Comparison of ENCODE assay signal across 8 cellular contexts in the genomic region with DNA sequence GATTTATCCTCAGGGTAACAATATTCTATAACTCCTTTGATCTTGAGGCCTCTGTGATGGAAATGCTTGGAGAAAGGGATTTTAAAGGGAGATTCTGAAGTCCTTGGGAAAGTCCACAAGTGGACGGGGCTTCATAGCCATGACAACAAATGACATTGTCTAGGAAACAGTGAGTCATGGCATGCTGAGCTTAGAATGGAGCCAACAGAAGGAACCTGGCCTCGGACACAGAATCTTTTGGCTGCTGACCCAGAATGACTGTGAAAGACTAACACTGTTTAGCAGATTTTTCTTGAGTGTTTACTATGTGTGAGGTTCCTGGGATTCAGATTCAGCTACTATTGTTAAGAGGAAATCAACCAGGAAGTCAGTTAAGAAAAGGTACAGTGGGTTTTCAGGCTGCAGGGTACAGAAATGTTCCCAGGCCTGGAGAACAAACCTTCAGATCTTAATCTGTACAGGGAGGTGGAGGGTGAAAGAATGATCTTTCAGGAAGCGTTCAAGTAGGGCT. TPM values are rescaled to one million over a fixed set of nuclear protein-coding genes. Genes with fewer than 3 reads are reported as not detected.
A peak's percentile ranks its signal among the peaks of the same experiment; 100 is the strongest.
DNase-seq lines count a peak whose midpoint lies in the region; ATAC-seq and TF ChIP-seq lines count a peak whose summit lies in the region.

No MANE protein-coding gene starts in this region.

- peaks cover 48% of the 10 kb centered on the region for H3F3A ChIP-seq in GM23248 (ENCODE audit: insufficient read depth)

- in situ Hi-C loops in GM23248 (cut with MboI) = no loop called here

- no peak for TF ChIP-seq CTCF in A673 (conservative IDR thresholded peaks at IDR 0.05; ENCODE audit: low read depth, low read length)

- H3K4me1 ChIP-seq in GM23248 (ENCODE audit: insufficient read depth) (peaks cover 50% of the 10 kb centered on the region), A673 (ENCODE audit: insufficient read depth, low read length, poor library complexity, severe bottlenecking) (no peaks in the 10 kb centered on the region)

- intact Hi-C loops in A673 (cut with micrococcal nuclease; ENCODE audit: unreplicated experiment) = no loop called here

- POLR2A ChIA-PET in activated CD4-positive, alpha-beta T cell treated with anti-CD3 and anti-CD28 coated beads, Interleukin-2, amount 10 ng/mL, durations not matched to agents 7 days and 5 days (lab: Charles Lee) = no interaction called here
- POLR2A ChIA-PET in A673 (lab: Charles Lee; ENCODE audit: low non-redundant PET) = no interaction called here

- no peaks in the 10 kb centered on the region for H3K36me3 Mint-ChIP-seq in activated CD4-positive, alpha-beta T cell treated with anti-CD3 and anti-CD28 coated beads, Interleukin-2, amount 10 ng/mL, durations not matched to agents 7 days and 5 days (ENCODE audit: low read depth)

- BruUV-seq in A673 (replicated peaks; lab: Mats Ljungman, UMichigan) = no TSS peak

- whole genome bisulfite sequencing in GM23248 (ENCODE audit: low coverage in 1 of 2, low lambda C conversion rate in 2 of 2, missing lambda C conversion rate in 2 of 2), 2 experiments = 24 to 26% methylated on average over 3 of the region's 3 CpGs

- H3K9ac ChIP-seq in GM23248 = peak overlapping the region; percentile 74

- H2AFZ ChIP-seq in GM23248 = peak overlapping the region; percentile 2; the same call in 1 of the 2 replicates

- no peak overlapping the region for H3K4me3 Mint-ChIP-seq in activated CD4-positive, alpha-beta T cell treated with anti-CD3 and anti-CD28 coated beads, Interleukin-2, amount 10 ng/mL, durations not matched to agents 7 days and 5 days

- H3K9me3 Mint-ChIP-seq in activated CD4-positive, alpha-beta T cell treated with anti-CD3 and anti-CD28 coated beads, Interleukin-2, amount 10 ng/mL, durations not matched to agents 7 days and 5 days = peaks cover under 1% of the 10 kb centered on the region

- H4K20me1 ChIP-seq in GM23248 (ENCODE audit: insufficient read depth) = no peaks in the 10 kb centered on the region

- no peaks in the 10 kb centered on the region for H3K9me3 ChIP-seq in GM23248 (ENCODE audit: low read depth)
- no peaks in the 10 kb centered on the region for H3K9me3 ChIP-seq in A673 (ENCODE audit: low read depth, low read length, poor library complexity, severe bottlenecking)

- H3K27ac ChIP-seq in GM23248 (peak overlapping the region; percentile 95), angular gyrus (ENCODE audit: low read depth, low read length) (peak overlapping the region; percentile 56), A673 (ENCODE audit: low read depth, low read length, poor library complexity, severe bottlenecking) (no peak overlapping the region)

- no peaks in the 10 kb centered on the region for H3K9me2 ChIP-seq in GM23248 (ENCODE audit: insufficient read depth)

- H3K36me3 ChIP-seq in GM23248 (ENCODE audit: low read depth) (no peaks in the 10 kb centered on the region), A673 (ENCODE audit: insufficient read depth, low read length, poor library complexity, severe bottlenecking) (no peaks in the 10 kb centered on the region)

- no peaks in the 10 kb centered on the region for H3K79me2 ChIP-seq in GM23248 (ENCODE audit: insufficient read depth)

- CTCF ChIA-PET in activated CD4-positive, alpha-beta T cell treated with anti-CD3 and anti-CD28 coated beads, Interleukin-2, amount 10 ng/mL, durations not matched to agents 7 days and 5 days (lab: Charles Lee) = interaction anchor here (0.8 kb wide), 1 partner anchor 79 kb away, joined by 3 read pairs; a partner anchor contains a TSS
- CTCF ChIA-PET in A673 (lab: Charles Lee) = no interaction called here

- no peaks in the 10 kb centered on the region for H3K4me1 Mint-ChIP-seq in activated CD4-positive, alpha-beta T cell treated with anti-CD3 and anti-CD28 coated beads, Interleukin-2, amount 10 ng/mL, durations not matched to agents 7 days and 5 days

- H3K27me3 ChIP-seq in GM23248 (replicated peaks; ENCODE audit: insufficient read depth) (no peaks in the 10 kb centered on the region), A673 (replicated peaks; ENCODE audit: insufficient read depth, low read depth, low read length, poor library complexity) (no peaks in the 10 kb centered on the region)

- no peak overlapping the region for H3K4me3 ChIP-seq in GM23248
- no peak overlapping the region for H3K4me3 ChIP-seq in skeletal muscle cell (ENCODE audit: low read depth, low read length)
- no peak overlapping the region for H3K4me3 ChIP-seq in A673 (ENCODE audit: low read depth, low read length, poor library complexity, severe bottlenecking)

- peak overlapping the region; percentile 54 for H3K4me2 ChIP-seq in GM23248 (ENCODE audit: unreplicated experiment)

- no peak overlapping the region for H3K27ac Mint-ChIP-seq in activated CD4-positive, alpha-beta T cell treated with anti-CD3 and anti-CD28 coated beads, Interleukin-2, amount 10 ng/mL, durations not matched to agents 7 days and 5 days

- H3K27me3 Mint-ChIP-seq in activated CD4-positive, alpha-beta T cell treated with anti-CD3 and anti-CD28 coated beads, Interleukin-2, amount 10 ng/mL, durations not matched to agents 7 days and 5 days = no peaks in the 10 kb centered on the region

- no peak for ATAC-seq in HG02623 (IDR thresholded peaks at IDR 0.05; ENCODE audit: unreplicated experiment)

- peak; percentile 98 for DNase-seq in GM23248
- peak; percentile 33 for DNase-seq in hepatic stellate cell (ENCODE audit: low spot score)
- DNase-seq in skeletal muscle cell (ENCODE audit: low read depth) = peak; percentile 92
- DNase-seq in GDM1 (lab: John Stamatoyannopoulos, UW) = no peak
- DNase-seq in activated CD4-positive, alpha-beta T cell treated with anti-CD3 and anti-CD28 coated beads, Interleukin-2, amount 10 ng/mL, durations not matched to agents 7 days and 5 days = no peak
- DNase-seq in A673 (ENCODE audit: low spot score) = no peak

RNA-seq across cellular contexts. Expression of a gene that starts 18.1 kb away (rescaled TPM):
- total RNA-seq in GM23248 (2014; rRNA removed; shearing (Covaris generic)) = 2.4 and 6.7 TPM in 2 replicates
- 6.0 TPM in 2 replicates for polyA plus RNA-seq in GM23248 (2016; fragmentation: Nextera tagmentation; extraction: Ambion mirVana)
- total RNA-seq in activated CD4-positive, alpha-beta T cell treated with anti-CD3 and anti-CD28 coated beads, Interleukin-2, amount 10 ng/mL, durations not matched to agents 7 days and 5 days = under 1 TPM in 1 of 2 experiments, not detected in 1; 0.22 TPM
- total RNA-seq in A673 (2021) = 0.90 TPM in 1 of 2 replicates, not detected in the other

RNA-seq across cellular contexts. Expression of a gene that starts 40.8 kb away (rescaled TPM):
- 6.3 and 10.7 TPM in 2 replicates for total RNA-seq in GM23248 (2014; rRNA removed; shearing (Covaris generic))
- 7.9 and 9.0 TPM in 2 replicates for polyA plus RNA-seq in GM23248 (2016; fragmentation: Nextera tagmentation; extraction: Ambion mirVana)
- 1 to 10 TPM; 7.9 to 8.9 TPM for total RNA-seq in activated CD4-positive, alpha-beta T cell treated with anti-CD3 and anti-CD28 coated beads, Interleukin-2, amount 10 ng/mL, durations not matched to agents 7 days and 5 days
- 11.3 and 11.4 TPM in 2 replicates for total RNA-seq in A673 (2021)

Comparison
In these comparisons a context has a peak if more than half of its experiments do, and no peak if none do; other contexts are left out.
1. DNase-seq: peak in GM23248 (single experiment), hepatic stellate cell (single experiment) and skeletal muscle cell (single experiment); none in GDM1 (single experiment), activated CD4-positive, alpha-beta T cell treated with anti-CD3 and anti-CD28 coated beads, Interleukin-2, amount 10 ng/mL, durations not matched to agents 7 days and 5 days (single experiment) and A673 (single experiment).